1 cellular context compared by ENCODE assay signal in genomic region chr4:71692963-71693362, GRCh38.
TF ChIP-seq lines count a peak whose summit lies in the region.

No MANE protein-coding gene starts in this region.

TF ChIP-seq in GM23338, 12 proteins besides CTCF, POLR2A, EP300 and RAD21 (continued from another document):
- no peak for TF ChIP-seq REST (IDR thresholded peaks at IDR 0.05; ENCODE audit: unreplicated experiment)
- TF ChIP-seq JUNB (IDR thresholded peaks at IDR 0.05; ENCODE audit: unreplicated experiment): no peak
